32 cellular contexts compared by ENCODE assay signal in the genomic region with DNA sequence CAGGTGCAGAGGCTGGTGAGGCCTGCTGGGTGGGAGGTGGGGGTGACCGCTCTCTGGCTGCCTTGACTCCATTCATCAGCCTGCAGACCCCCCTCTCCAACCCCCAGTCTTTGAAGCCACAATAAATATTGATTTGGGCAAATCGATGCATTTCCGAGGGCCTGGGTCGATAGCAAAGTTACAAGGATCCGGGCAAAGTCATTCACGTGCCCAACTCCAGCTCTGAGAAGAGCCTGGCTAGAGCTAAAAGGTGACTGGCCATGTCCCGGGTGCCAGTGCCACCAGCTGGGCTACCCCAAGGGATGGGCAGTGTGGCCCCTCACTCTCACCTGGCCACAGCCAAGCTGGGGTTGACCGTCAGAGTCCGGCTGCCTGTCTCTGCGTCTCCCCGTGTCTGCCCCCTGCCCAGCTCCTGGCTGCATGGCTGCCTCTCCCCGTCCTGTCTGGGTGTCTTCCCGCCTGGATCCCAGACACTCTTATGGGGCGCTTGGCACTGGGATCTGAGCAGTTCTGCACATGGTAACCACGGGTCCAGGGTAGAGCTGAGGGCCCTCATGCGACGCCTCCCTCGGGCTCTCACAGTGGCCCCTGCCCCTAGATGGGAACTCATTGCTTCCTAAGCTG. TPM values are rescaled to one million over a fixed set of nuclear protein-coding genes. Genes with fewer than 3 reads are reported as not detected.
"Had no signal": no experiment of that assay in that cellular context is flagged by ENCODE, and none has a peak within 500 bp of the region (broad histone marks: within the 10 kb centered on the region; RNA-seq: fewer than 3 reads in every experiment).

No MANE protein-coding gene starts in this region.

- FAIRE-seq: astrocyte, TTC549 had no signal

- H3K4me1 ChIP-seq: adrenal gland, body of pancreas, breast epithelium had no signal

- H3K4me3 ChIP-seq: adrenal gland, body of pancreas, breast epithelium, SJCRH30 had no signal

- ATAC-seq: activated CD4-positive, alpha-beta T cell treated with anti-CD3 and anti-CD28 coated beads for 36 hours; activated CD8-positive, alpha-beta T cell treated with anti-CD3 and anti-CD28 coated beads, Interleukin-2, amount 10 ng/mL, durations not matched to agents 7 days and 5 days; activated T-cell treated with anti-CD3 and anti-CD28 coated beads, Interleukin-2, amount 50 U/mL, for 4 hours; body of pancreas; Panc1; WTC11 had no signal

- H3K27me3 ChIP-seq: adrenal gland, body of pancreas, breast epithelium had no signal

- H3K9me3 Mint-ChIP-seq: activated CD4-positive, alpha-beta T cell treated with anti-CD3 and anti-CD28 coated beads, Interleukin-2, amount 10 ng/mL, durations not matched to agents 7 days and 5 days; activated naive CD4-positive, alpha-beta T cell treated with anti-CD3 and anti-CD28 coated beads, Interleukin-2, amount 50 U/mL, for 24 hours; activated T-cell treated with anti-CD3 and anti-CD28 coated beads, Interleukin-2, amount 50 U/mL, for 4 hours; T-helper 2 cell treated with Interferon-gamma antibody and Interleukin-4, amounts not matched to agents 5 μg/mL and 100 μg/mL, for 36 hours; WTC11 had no signal

- H3K36me3 ChIP-seq: adrenal gland, breast epithelium, SJCRH30 had no signal

- H3K9me3 ChIP-seq: adrenal gland, body of pancreas, breast epithelium, SJCRH30 had no signal

- H3K27me3 Mint-ChIP-seq: activated CD4-positive, alpha-beta T cell treated with anti-CD3 and anti-CD28 coated beads for 36 hours; activated CD4-positive, alpha-beta T cell treated with anti-CD3 and anti-CD28 coated beads, Interleukin-2, amount 10 ng/mL, durations not matched to agents 7 days and 5 days; activated naive CD4-positive, alpha-beta T cell treated with anti-CD3 and anti-CD28 coated beads, Interleukin-2, amount 50 U/mL, for 24 hours had no signal

- H3K4me1 Mint-ChIP-seq: activated CD4-positive, alpha-beta T cell treated with anti-CD3 and anti-CD28 coated beads for 36 hours; activated CD4-positive, alpha-beta T cell treated with anti-CD3 and anti-CD28 coated beads, Interleukin-2, amount 10 ng/mL, durations not matched to agents 7 days and 5 days; activated naive CD4-positive, alpha-beta T cell treated with anti-CD3 and anti-CD28 coated beads, Interleukin-2, amount 50 U/mL, for 24 hours; WTC11 had no signal

- H3K27ac ChIP-seq: adrenal gland, body of pancreas, breast epithelium, SJCRH30, SK-N-MC had no signal

- H3K27ac Mint-ChIP-seq: activated CD4-positive, alpha-beta T cell treated with anti-CD3 and anti-CD28 coated beads for 36 hours; activated CD4-positive, alpha-beta T cell treated with anti-CD3 and anti-CD28 coated beads, Interleukin-2, amount 10 ng/mL, durations not matched to agents 7 days and 5 days; activated CD8-positive, alpha-beta T cell treated with anti-CD3 and anti-CD28 coated beads, Interleukin-2, amount 10 ng/mL, durations not matched to agents 7 days and 5 days; activated naive CD4-positive, alpha-beta T cell treated with anti-CD3 and anti-CD28 coated beads, Interleukin-2, amount 50 U/mL, for 24 hours; T-helper 2 cell treated with Interferon-gamma antibody and Interleukin-4, amounts not matched to agents 5 μg/mL and 100 μg/mL, for 36 hours had no signal

- DNase-seq: activated CD4-positive, alpha-beta T cell treated with anti-CD3 and anti-CD28 coated beads for 36 hours; activated CD4-positive, alpha-beta T cell treated with anti-CD3 and anti-CD28 coated beads, Interleukin-2, amount 10 ng/mL, durations not matched to agents 7 days and 5 days; activated CD4-positive, alpha-beta T cell treated with anti-CD3 and anti-CD28 coated beads, Interleukin-2, amount 50 U/mL, for 48 hours; activated CD8-positive, alpha-beta T cell treated with anti-CD3 and anti-CD28 coated beads, Interleukin-2, amount 10 ng/mL, durations not matched to agents 7 days and 5 days; activated effector memory CD4-positive, alpha-beta T cell treated with anti-CD3 and anti-CD28 coated beads, Interleukin-2, amount 50 U/mL, for 16 hours; activated naive CD4-positive, alpha-beta T cell; activated T-cell treated with anti-CD3 and anti-CD28 coated beads for 4 hours; activated T-cell treated with anti-CD3 and anti-CD28 coated beads, Interleukin-2, amount 50 U/mL, for 4 hours; adrenal gland; body of pancreas; Karpas-422; KBM-7; NCI-H1105 treated with DMSO at 0.1 percent for 48 hours; NCI-H1436; NCI-H1694; NCI-H1930; NCI-H2081 treated with DMSO at 0.1 percent for 48 hours; NCI-H226; NCI-H524 treated with DMSO at 0.1 percent for 48 hours; SHP77; SJCRH30 had no signal

- H3K36me3 Mint-ChIP-seq: activated naive CD4-positive, alpha-beta T cell treated with anti-CD3 and anti-CD28 coated beads, Interleukin-2, amount 50 U/mL, for 24 hours; WTC11 had no signal

- H3K4me3 Mint-ChIP-seq: activated CD4-positive, alpha-beta T cell treated with anti-CD3 and anti-CD28 coated beads for 36 hours; activated CD4-positive, alpha-beta T cell treated with anti-CD3 and anti-CD28 coated beads, Interleukin-2, amount 10 ng/mL, durations not matched to agents 7 days and 5 days; activated CD8-positive, alpha-beta T cell treated with anti-CD3 and anti-CD28 coated beads, Interleukin-2, amount 10 ng/mL, durations not matched to agents 7 days and 5 days; activated naive CD4-positive, alpha-beta T cell treated with anti-CD3 and anti-CD28 coated beads, Interleukin-2, amount 50 U/mL, for 24 hours; activated T-cell treated with anti-CD3 and anti-CD28 coated beads, Interleukin-2, amount 50 U/mL, for 4 hours; T-helper 2 cell treated with Interferon-gamma antibody and Interleukin-4, amounts not matched to agents 5 μg/mL and 100 μg/mL, for 36 hours; WTC11 had no signal

RNA-seq across cellular contexts. Expression of gene CCDC188, which starts 46.7 kb away (rescaled TPM):
- total RNA-seq: activated CD4-positive, alpha-beta T cell treated with anti-CD3 and anti-CD28 coated beads for 36 hours; activated CD8-positive, alpha-beta T cell treated with anti-CD3 and anti-CD28 coated beads, Interleukin-2, amount 10 ng/mL, durations not matched to agents 7 days and 5 days; activated T-cell treated with anti-CD3 and anti-CD28 coated beads, Interleukin-2, amount 50 U/mL, for 4 hours; astrocyte; body of pancreas; NCI-H460; RPMI7951; SJCRH30; T-helper 1 cell treated with Interleukin-12 subunit alpha and Interleukin-12 subunit beta and Interleukin-4 antibody, amounts not matched to agents 30 ng/mL and 1 ng/mL, for 36 hours; WTC11 had no signal
